In the genomic region with DNA sequence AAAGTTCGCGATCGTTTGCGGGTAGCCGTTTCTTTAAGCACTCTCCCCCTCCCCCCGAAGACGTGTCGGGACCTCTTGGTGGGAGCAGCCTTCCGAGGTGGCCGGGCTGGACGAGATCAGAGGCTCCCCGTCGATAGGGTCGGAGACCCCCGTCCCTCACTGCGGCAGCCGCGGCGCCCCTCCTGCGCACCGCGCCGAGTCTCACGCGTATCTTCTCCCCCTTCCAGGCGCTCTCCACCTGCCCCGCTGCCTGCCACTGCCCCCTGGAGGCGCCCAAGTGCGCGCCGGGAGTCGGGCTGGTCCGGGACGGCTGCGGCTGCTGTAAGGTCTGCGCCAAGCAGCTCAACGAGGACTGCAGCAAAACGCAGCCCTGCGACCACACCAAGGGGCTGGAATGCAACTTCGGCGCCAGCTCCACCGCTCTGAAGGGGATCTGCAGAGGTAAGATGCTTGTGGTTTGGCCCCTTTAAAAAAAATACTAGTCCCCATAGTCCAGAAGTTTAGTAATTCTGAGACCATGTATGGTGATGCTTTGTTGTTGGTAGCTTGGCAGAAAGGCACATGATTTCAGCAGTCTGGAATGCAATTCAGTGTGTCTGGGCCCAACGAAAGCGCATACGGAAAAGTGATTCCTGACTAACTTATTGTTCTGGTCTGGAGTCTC, we compare ENCODE assay signal across 8 cellular contexts. TPM values are rescaled to one million over a fixed set of nuclear protein-coding genes. Genes with fewer than 3 reads are reported as not detected.
DNase-seq lines count a peak whose midpoint lies in the region; ATAC-seq and TF ChIP-seq lines count a peak whose summit lies in the region.

No MANE protein-coding gene starts in this region.

- H3K36me3 ChIP-seq in HUES6 (ENCODE audit: control insufficient read depth, insufficient read depth, low read length) (peaks cover 28% of the 10 kb centered on the region), duodenal mucosa (ENCODE audit: control insufficient read depth in 1 of 2, insufficient read depth in 2 of 2, low read length in 2 of 2) (peaks cover 0 to 3% of the 10 kb centered on the region in 2 donors), lower lobe of right lung (peaks cover 11% of the 10 kb centered on the region)

- H3K4me1 ChIP-seq in HUES6 (ENCODE audit: control insufficient read depth, insufficient read depth, low read length) (peaks cover 52% of the 10 kb centered on the region), duodenal mucosa (ENCODE audit: control insufficient read depth in 1 of 2, insufficient read depth in 2 of 2, low read length in 2 of 2) (peaks cover 15% of the 10 kb centered on the region in 2 donors), lower lobe of right lung (peaks cover 42% of the 10 kb centered on the region)

- peak; percentile 75 for TF ChIP-seq CTCF in lower lobe of right lung (IDR thresholded peaks at IDR 0.05)

- H3K4me3 Mint-ChIP-seq in activated CD4-positive, alpha-beta T cell treated with anti-CD3 and anti-CD28 coated beads for 36 hours: peak overlapping the region; percentile 71
- H3K4me3 Mint-ChIP-seq in stimulated activated naive B cell treated with anti-CD40 and anti-IgM and Interleukin-4, amounts not matched to agents 10 μg/mL and 1 μg/mL and 100 μg/mL, for 72 hours: peak overlapping the region; percentile 90 to 91

- no peaks in the 10 kb centered on the region for H3K36me3 Mint-ChIP-seq in activated CD4-positive, alpha-beta T cell treated with anti-CD3 and anti-CD28 coated beads for 36 hours (ENCODE audit: low read depth)
- peaks cover 0 to 3% of the 10 kb centered on the region in 2 donors for H3K36me3 Mint-ChIP-seq in stimulated activated naive B cell treated with anti-CD40 and anti-IgM and Interleukin-4, amounts not matched to agents 10 μg/mL and 1 μg/mL and 100 μg/mL, for 72 hours

- peak; percentile 74 for ATAC-seq in activated CD4-positive, alpha-beta T cell treated with anti-CD3 and anti-CD28 coated beads for 36 hours
- peak; percentile 73 for ATAC-seq in lower lobe of right lung
- peak; percentile 50 to 55 for ATAC-seq in stimulated activated naive B cell treated with anti-CD40 and anti-IgM and Interleukin-4, amounts not matched to agents 10 μg/mL and 1 μg/mL and 100 μg/mL, for 72 hours (replicated peaks)
- no peak for ATAC-seq in HG03354 (IDR thresholded peaks at IDR 0.05; ENCODE audit: poor library complexity, severe bottlenecking, unreplicated experiment)

- intact Hi-C loops in activated CD4-positive, alpha-beta T cell treated with anti-CD3 and anti-CD28 coated beads for 36 hours (cut with DNase I, micrococcal nuclease): loop anchor here (1.0 to 2.0 kb wide), 4 partner anchors 116 to 273 kb away; a partner anchor contains a TSS
- intact Hi-C loops in lower lobe of right lung (cut with DNase I): no loop called here

- H3K27ac ChIP-seq in HUES6 (ENCODE audit: low read depth, low read length) (peak overlapping the region; percentile 97), duodenal mucosa (ENCODE audit: low read depth, low read length) (peak overlapping the region; percentile 93), lower lobe of right lung (peak overlapping the region; percentile 97)

- H3K27me3 Mint-ChIP-seq in activated CD4-positive, alpha-beta T cell treated with anti-CD3 and anti-CD28 coated beads for 36 hours: peaks cover 58% of the 10 kb centered on the region
- peaks cover 57 to 61% of the 10 kb centered on the region in 2 donors for H3K27me3 Mint-ChIP-seq in stimulated activated naive B cell treated with anti-CD40 and anti-IgM and Interleukin-4, amounts not matched to agents 10 μg/mL and 1 μg/mL and 100 μg/mL, for 72 hours

- H3K9ac ChIP-seq in HUES6 (ENCODE audit: low read length) (peak overlapping the region; percentile 100), duodenal mucosa (ENCODE audit: low read depth in 1 of 2, low read length in 2 of 2) (peak overlapping the region; percentile 65 to 66)

- H3K9me3 ChIP-seq in HUES6 (ENCODE audit: control insufficient read depth, insufficient read depth, low read depth, low read length): no peaks in the 10 kb centered on the region
- no peaks in the 10 kb centered on the region for H3K9me3 ChIP-seq in duodenal mucosa (ENCODE audit: control insufficient read depth in 1 of 2, low read length in 2 of 2)
- H3K9me3 ChIP-seq in lower lobe of right lung: no peaks in the 10 kb centered on the region

- DNase-seq in activated CD4-positive, alpha-beta T cell treated with anti-CD3 and anti-CD28 coated beads for 36 hours: peak; percentile 81
- DNase-seq in activated CD4-positive, alpha-beta T cell treated with anti-CD3 and anti-CD28 coated beads for 1 hour: no peak
- DNase-seq in SKM-1 treated with dmso at 0.1 percent for 144 hours (lab: John Stamatoyannopoulos, UW; ENCODE audit: unreplicated experiment) (peak; percentile 33), lower lobe of right lung (peak; percentile 81)
- DNase-seq in stimulated activated naive B cell treated with anti-CD40 and anti-IgM and Interleukin-4, amounts not matched to agents 10 μg/mL and 1 μg/mL and 100 μg/mL, for 72 hours: peak; percentile 20

- no peak overlapping the region for H3K27ac Mint-ChIP-seq in activated CD4-positive, alpha-beta T cell treated with anti-CD3 and anti-CD28 coated beads for 36 hours
- peak overlapping the region; percentile 84 for H3K27ac Mint-ChIP-seq in stimulated activated naive B cell treated with anti-CD40 and anti-IgM and Interleukin-4, amounts not matched to agents 10 μg/mL and 1 μg/mL and 100 μg/mL, for 72 hours

- peaks cover 35% of the 10 kb centered on the region for H3K4me1 Mint-ChIP-seq in activated CD4-positive, alpha-beta T cell treated with anti-CD3 and anti-CD28 coated beads for 36 hours
- H3K4me1 Mint-ChIP-seq in stimulated activated naive B cell treated with anti-CD40 and anti-IgM and Interleukin-4, amounts not matched to agents 10 μg/mL and 1 μg/mL and 100 μg/mL, for 72 hours: peaks cover 24 to 43% of the 10 kb centered on the region in 2 donors

- H3K4me3 ChIP-seq in HUES6 (ENCODE audit: low read depth, low read length) (peak overlapping the region; percentile 95), duodenal mucosa (ENCODE audit: low read depth in 1 of 2, low read length in 2 of 2) (peak overlapping the region; percentile 68 to 73), lower lobe of right lung (peak overlapping the region; percentile 67)

- CTCF ChIA-PET in activated CD4-positive, alpha-beta T cell treated with anti-CD3 and anti-CD28 coated beads for 36 hours (lab: Charles Lee): interaction anchor here (0.6 to 1.5 kb wide), 7 partner anchors 10 to 1278 kb away, joined by 3 to 10 read pairs (median 4); no protein-coding TSS in a partner anchor

- no peaks in the 10 kb centered on the region for H3K9me3 Mint-ChIP-seq in activated CD4-positive, alpha-beta T cell treated with anti-CD3 and anti-CD28 coated beads for 36 hours (ENCODE audit: low read depth)
- no peaks in the 10 kb centered on the region for H3K9me3 Mint-ChIP-seq in stimulated activated naive B cell treated with anti-CD40 and anti-IgM and Interleukin-4, amounts not matched to agents 10 μg/mL and 1 μg/mL and 100 μg/mL, for 72 hours

- POLR2A ChIA-PET in activated CD4-positive, alpha-beta T cell treated with anti-CD3 and anti-CD28 coated beads for 36 hours (lab: Charles Lee): interaction anchor here (1.8 kb wide), 1 partner anchor 127 kb away, joined by 6 read pairs; a partner anchor contains a TSS

- H3K27me3 ChIP-seq in HUES6 (ENCODE audit: control insufficient read depth, insufficient read depth, low read length): peaks cover 28% of the 10 kb centered on the region
- H3K27me3 ChIP-seq in duodenal mucosa (ENCODE audit: control insufficient read depth in 1 of 2, insufficient read depth in 2 of 2, low read length in 2 of 2): peaks cover 28 to 35% of the 10 kb centered on the region in 2 donors
- peaks cover 15% of the 10 kb centered on the region for H3K27me3 ChIP-seq in lower lobe of right lung (ENCODE audit: low read depth)

RNA-seq across cellular contexts. Expression of a gene that starts 0.7 kb away (rescaled TPM):
- under 1 TPM; 0.14 to 0.19 TPM for total RNA-seq in activated CD4-positive, alpha-beta T cell treated with anti-CD3 and anti-CD28 coated beads for 36 hours
- total RNA-seq in lower lobe of right lung: 74.3 TPM

Comparison
In these comparisons a context has a peak if more than half of its experiments do, and no peak if none do; other contexts are left out.
1. RNA of a gene that starts 0.7 kb away (total RNA-seq): 74.3 TPM in lower lobe of right lung (single experiment); 0.14 to 0.19 TPM in activated CD4-positive, alpha-beta T cell treated with anti-CD3 and anti-CD28 coated beads for 36 hours; every median in the first group is over 10 times any median in the second.
2. Peak in every context shown above with its lines, with median percentiles within 50 percentile points of each other: H3K27ac ChIP-seq and H3K4me3 ChIP-seq.